1 cellular context compared by ENCODE assay signal in the genomic region with DNA sequence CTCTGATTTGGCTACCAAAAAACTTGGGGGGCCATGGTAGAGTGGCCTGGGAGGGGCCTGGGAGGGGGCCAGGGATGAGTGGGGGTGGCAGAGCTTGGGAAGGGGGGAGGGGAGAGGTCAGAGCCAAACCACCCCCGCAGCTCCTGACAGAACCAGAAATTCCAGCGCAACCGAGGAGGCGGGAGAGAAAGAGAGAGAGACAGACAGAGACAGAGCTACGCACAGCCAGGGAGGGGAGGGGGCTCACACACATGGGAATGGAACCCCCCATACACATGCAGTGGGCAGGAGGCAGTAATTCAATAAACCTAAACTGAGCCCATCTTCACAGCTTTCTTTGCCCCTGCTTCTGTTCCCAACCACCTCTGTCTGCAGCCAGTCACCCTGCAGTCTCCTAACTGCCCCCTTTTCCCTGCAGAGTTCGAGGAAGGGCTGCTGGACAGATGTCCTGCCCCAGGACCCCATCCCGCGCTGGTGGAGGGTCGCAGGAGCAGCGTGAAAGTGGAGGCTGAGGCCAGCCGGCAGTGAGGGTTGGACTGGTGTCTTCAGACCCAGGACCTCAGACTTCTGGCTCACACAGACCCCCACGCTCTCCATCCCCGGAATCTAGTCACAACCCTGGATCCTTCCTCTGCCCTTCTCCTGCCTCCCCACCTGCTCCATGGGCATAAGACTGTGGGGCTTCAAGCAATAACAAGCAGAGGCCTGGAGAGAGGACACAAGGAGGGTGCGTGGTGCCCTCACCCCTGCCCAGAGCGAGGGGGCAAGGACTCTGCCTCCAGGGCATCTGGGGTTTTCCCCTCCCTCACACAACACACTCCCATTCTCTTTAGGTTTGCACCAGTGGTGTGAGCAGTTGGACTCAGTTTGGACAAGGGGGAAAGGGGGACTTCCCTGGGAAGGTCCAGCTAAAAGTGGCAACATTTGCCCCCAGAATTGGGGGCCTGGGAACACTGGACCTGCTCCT.
TF ChIP-seq lines count a peak whose summit lies in the region.

No MANE protein-coding gene starts in this region.

TF ChIP-seq in K562, 482 proteins besides CTCF, POLR2A, EP300 and RAD21:
- TF ChIP-seq, protein P1, sequence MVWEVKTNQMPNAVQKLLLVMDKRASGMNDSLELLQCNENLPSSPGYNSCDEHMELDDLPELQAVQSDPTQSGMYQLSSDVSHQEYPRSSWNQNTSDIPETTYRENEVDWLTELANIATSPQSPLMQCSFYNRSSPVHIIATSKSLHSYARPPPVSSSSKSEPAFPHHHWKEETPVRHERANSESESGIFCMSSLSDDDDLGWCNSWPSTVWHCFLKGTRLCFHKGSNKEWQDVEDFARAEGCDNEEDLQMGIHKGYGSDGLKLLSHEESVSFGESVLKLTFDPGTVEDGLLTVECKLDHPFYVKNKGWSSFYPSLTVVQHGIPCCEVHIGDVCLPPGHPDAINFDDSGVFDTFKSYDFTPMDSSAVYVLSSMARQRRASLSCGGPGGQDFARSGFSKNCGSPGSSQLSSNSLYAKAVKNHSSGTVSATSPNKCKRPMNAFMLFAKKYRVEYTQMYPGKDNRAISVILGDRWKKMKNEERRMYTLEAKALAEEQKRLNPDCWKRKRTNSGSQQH (CRISPR knock-in tag; IDR thresholded peaks at IDR 0.05), result peak; percentile 35; the same call in 1 of the 2 replicates
- TF ChIP-seq, protein P2, sequence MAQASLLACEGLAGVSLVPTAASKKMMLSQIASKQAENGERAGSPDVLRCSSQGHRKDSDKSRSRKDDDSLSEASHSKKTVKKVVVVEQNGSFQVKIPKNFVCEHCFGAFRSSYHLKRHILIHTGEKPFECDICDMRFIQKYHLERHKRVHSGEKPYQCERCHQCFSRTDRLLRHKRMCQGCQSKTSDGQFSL (CRISPR knock-in tag; IDR thresholded peaks at IDR 0.05), result peak; percentile 30; the same call in 1 of the 2 replicates
- TF ChIP-seq, protein P2 (tag; IDR thresholded peaks at IDR 0.05), result no peak
- TF ChIP-seq BRCA1 (IDR thresholded peaks at IDR 0.05) (no peak), BRCA1 (CRISPR knock-in tag; IDR thresholded peaks at IDR 0.05) (no peak), POLR2AphosphoS5 (IDR thresholded peaks at IDR 0.05; ENCODE audit: control insufficient read depth, insufficient read depth, low read depth, low read length) (peak; percentile 51; the same call in 1 of the 2 replicates), BCOR (IDR thresholded peaks at IDR 0.05) (no peak), SP1 (CRISPR knock-in tag; IDR thresholded peaks at IDR 0.05) (no peak), CBFA2T2 (conservative IDR thresholded peaks at IDR 0.05) (no peak), NCOA6 (IDR thresholded peaks at IDR 0.05) (no peak), ZNF75A (CRISPR knock-in tag; IDR thresholded peaks at IDR 0.05) (no peak), SMC3 (conservative IDR thresholded peaks at IDR 0.05; ENCODE audit: insufficient read depth, low read depth, low read length) (no peak), NBN (IDR thresholded peaks at IDR 0.05; ENCODE audit: low read depth) (no peak), TAF15 (IDR thresholded peaks at IDR 0.05; ENCODE audit: low read depth, low read length) (no peak), PML (IDR thresholded peaks at IDR 0.05; ENCODE audit: low read length) (no peak; the same call in 1 of the 2 replicates), ZNF347 (CRISPR knock-in tag; IDR thresholded peaks at IDR 0.05; ENCODE audit: low read depth) (no peak), EGR1 (conservative IDR thresholded peaks at IDR 0.05) (peak; percentile 52; the same call in 1 of the 2 replicates), ZNF436 (CRISPR knock-in tag; IDR thresholded peaks at IDR 0.05) (no peak), GTF2F1 (IDR thresholded peaks at IDR 0.05; ENCODE audit: low read depth, low read length) (no peak), ZNF717 (CRISPR knock-in tag; IDR thresholded peaks at IDR 0.05) (no peak), ZBTB7A (IDR thresholded peaks at IDR 0.05; ENCODE audit: borderline replicate concordance, control insufficient read depth, low read depth, low read length) (peak; percentile 45; the same call in 1 of the 2 replicates), EWSR1 (IDR thresholded peaks at IDR 0.05; ENCODE audit: borderline replicate concordance, low read depth, partially characterized antibody) (no peak), ZNF79 (CRISPR knock-in tag; IDR thresholded peaks at IDR 0.05; ENCODE audit: low read depth) (no peak), HNRNPUL1 (IDR thresholded peaks at IDR 0.05; ENCODE audit: low read length) (no peak), RBFOX2 (IDR thresholded peaks at IDR 0.05; ENCODE audit: low read depth, low read length) (peak; percentile 55), ZZZ3 (IDR thresholded peaks at IDR 0.05) (no peak), POLR2G (IDR thresholded peaks at IDR 0.05; ENCODE audit: low read depth, low read length) (peak; percentile 32; the same call in 1 of the 2 replicates), RBM14 (IDR thresholded peaks at IDR 0.05; ENCODE audit: borderline replicate concordance, insufficient read depth, low read depth, low read length) (no peak), BMI1 (IDR thresholded peaks at IDR 0.05; ENCODE audit: low read length) (no peak), LCOR (CRISPR knock-in tag; IDR thresholded peaks at IDR 0.05) (no peak), NFRKB (IDR thresholded peaks at IDR 0.05; ENCODE audit: low read depth) (no peak), ELF1 (tag; IDR thresholded peaks at IDR 0.05) (no peak), MCM7 (IDR thresholded peaks at IDR 0.05) (no peak), STAT5B (CRISPR knock-in tag; IDR thresholded peaks at IDR 0.05) (no peak), HSF4 (CRISPR knock-in tag; IDR thresholded peaks at IDR 0.05; ENCODE audit: borderline replicate concordance) (no peak), DDX20 (tag; IDR thresholded peaks at IDR 0.05; ENCODE audit: low read depth) (no peak), TCF3 (CRISPR knock-in tag; IDR thresholded peaks at IDR 0.05) (no peak), ZNF124 (CRISPR knock-in tag; IDR thresholded peaks at IDR 0.05) (no peak), CCAR2 (IDR thresholded peaks at IDR 0.05; ENCODE audit: low read depth, low read length) (no peak), NFXL1 (CRISPR knock-in tag; IDR thresholded peaks at IDR 0.05) (no peak), MYBL2 (IDR thresholded peaks at IDR 0.05; ENCODE audit: low read depth) (no peak), MYBL2 (CRISPR knock-in tag; IDR thresholded peaks at IDR 0.05; ENCODE audit: borderline replicate concordance) (no peak), TBL1XR1 (IDR thresholded peaks at IDR 0.05; ENCODE audit: low read length in 2 of 2) (no peak), PHTF2 (CRISPR knock-in tag; IDR thresholded peaks at IDR 0.05) (no peak), HDAC6 (IDR thresholded peaks at IDR 0.05; ENCODE audit: low read depth, low read length) (no peak), KDM2B (CRISPR knock-in tag; IDR thresholded peaks at IDR 0.05) (no peak), ZNF140 (CRISPR knock-in tag; IDR thresholded peaks at IDR 0.05) (no peak), HOXB6 (CRISPR knock-in tag; IDR thresholded peaks at IDR 0.05; ENCODE audit: borderline replicate concordance) (no peak), SUPT5H (IDR thresholded peaks at IDR 0.05) (0 out of 2 replicates have a peak, but pooled peaks have one; percentile 27), MTF1 (CRISPR knock-in tag; IDR thresholded peaks at IDR 0.05; ENCODE audit: borderline replicate concordance) (no peak)
- TF ChIP-seq, protein P3, sequence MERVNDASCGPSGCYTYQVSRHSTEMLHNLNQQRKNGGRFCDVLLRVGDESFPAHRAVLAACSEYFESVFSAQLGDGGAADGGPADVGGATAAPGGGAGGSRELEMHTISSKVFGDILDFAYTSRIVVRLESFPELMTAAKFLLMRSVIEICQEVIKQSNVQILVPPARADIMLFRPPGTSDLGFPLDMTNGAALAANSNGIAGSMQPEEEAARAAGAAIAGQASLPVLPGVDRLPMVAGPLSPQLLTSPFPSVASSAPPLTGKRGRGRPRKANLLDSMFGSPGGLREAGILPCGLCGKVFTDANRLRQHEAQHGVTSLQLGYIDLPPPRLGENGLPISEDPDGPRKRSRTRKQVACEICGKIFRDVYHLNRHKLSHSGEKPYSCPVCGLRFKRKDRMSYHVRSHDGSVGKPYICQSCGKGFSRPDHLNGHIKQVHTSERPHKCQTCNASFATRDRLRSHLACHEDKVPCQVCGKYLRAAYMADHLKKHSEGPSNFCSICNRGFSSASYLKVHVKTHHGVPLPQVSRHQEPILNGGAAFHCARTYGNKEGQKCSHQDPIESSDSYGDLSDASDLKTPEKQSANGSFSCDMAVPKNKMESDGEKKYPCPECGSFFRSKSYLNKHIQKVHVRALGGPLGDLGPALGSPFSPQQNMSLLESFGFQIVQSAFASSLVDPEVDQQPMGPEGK (CRISPR knock-in tag; IDR thresholded peaks at IDR 0.05; ENCODE audit: borderline replicate concordance), result no peak
- TF ChIP-seq, protein P4, sequence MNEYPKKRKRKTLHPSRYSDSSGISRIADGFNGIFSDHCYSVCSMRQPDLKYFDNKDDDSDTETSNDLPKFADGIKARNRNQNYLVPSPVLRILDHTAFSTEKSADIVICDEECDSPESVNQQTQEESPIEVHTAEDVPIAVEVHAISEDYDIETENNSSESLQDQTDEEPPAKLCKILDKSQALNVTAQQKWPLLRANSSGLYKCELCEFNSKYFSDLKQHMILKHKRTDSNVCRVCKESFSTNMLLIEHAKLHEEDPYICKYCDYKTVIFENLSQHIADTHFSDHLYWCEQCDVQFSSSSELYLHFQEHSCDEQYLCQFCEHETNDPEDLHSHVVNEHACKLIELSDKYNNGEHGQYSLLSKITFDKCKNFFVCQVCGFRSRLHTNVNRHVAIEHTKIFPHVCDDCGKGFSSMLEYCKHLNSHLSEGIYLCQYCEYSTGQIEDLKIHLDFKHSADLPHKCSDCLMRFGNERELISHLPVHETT (CRISPR knock-in tag; conservative IDR thresholded peaks at IDR 0.05 in 1 of 2, IDR thresholded peaks at IDR 0.05 in 1 of 2), result no peak
- TF ChIP-seq, protein P5, sequence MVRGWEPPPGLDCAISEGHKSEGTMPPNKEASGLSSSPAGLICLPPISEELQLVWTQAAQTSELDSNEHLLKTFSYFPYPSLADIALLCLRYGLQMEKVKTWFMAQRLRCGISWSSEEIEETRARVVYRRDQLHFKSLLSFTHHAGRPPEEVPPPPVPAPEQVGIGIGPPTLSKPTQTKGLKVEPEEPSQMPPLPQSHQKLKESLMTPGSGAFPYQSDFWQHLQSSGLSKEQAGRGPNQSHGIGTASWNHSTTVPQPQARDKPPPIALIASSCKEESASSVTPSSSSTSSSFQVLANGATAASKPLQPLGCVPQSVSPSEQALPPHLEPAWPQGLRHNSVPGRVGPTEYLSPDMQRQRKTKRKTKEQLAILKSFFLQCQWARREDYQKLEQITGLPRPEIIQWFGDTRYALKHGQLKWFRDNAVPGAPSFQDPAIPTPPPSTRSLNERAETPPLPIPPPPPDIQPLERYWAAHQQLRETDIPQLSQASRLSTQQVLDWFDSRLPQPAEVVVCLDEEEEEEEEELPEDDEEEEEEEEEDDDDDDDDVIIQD (CRISPR knock-in tag; IDR thresholded peaks at IDR 0.05), result no peak
- TF ChIP-seq, protein P6, sequence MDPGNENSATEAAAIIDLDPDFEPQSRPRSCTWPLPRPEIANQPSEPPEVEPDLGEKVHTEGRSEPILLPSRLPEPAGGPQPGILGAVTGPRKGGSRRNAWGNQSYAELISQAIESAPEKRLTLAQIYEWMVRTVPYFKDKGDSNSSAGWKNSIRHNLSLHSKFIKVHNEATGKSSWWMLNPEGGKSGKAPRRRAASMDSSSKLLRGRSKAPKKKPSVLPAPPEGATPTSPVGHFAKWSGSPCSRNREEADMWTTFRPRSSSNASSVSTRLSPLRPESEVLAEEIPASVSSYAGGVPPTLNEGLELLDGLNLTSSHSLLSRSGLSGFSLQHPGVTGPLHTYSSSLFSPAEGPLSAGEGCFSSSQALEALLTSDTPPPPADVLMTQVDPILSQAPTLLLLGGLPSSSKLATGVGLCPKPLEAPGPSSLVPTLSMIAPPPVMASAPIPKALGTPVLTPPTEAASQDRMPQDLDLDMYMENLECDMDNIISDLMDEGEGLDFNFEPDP (CRISPR knock-in tag; IDR thresholded peaks at IDR 0.05), result no peak
- TF ChIP-seq, protein P7, sequence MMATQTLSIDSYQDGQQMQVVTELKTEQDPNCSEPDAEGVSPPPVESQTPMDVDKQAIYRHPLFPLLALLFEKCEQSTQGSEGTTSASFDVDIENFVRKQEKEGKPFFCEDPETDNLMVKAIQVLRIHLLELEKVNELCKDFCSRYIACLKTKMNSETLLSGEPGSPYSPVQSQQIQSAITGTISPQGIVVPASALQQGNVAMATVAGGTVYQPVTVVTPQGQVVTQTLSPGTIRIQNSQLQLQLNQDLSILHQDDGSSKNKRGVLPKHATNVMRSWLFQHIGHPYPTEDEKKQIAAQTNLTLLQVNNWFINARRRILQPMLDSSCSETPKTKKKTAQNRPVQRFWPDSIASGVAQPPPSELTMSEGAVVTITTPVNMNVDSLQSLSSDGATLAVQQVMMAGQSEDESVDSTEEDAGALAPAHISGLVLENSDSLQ (IDR thresholded peaks at IDR 0.05), result no peak
- TF ChIP-seq, protein P8, sequence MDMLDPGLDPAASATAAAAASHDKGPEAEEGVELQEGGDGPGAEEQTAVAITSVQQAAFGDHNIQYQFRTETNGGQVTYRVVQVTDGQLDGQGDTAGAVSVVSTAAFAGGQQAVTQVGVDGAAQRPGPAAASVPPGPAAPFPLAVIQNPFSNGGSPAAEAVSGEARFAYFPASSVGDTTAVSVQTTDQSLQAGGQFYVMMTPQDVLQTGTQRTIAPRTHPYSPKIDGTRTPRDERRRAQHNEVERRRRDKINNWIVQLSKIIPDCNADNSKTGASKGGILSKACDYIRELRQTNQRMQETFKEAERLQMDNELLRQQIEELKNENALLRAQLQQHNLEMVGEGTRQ (CRISPR knock-in tag; IDR thresholded peaks at IDR 0.05), result no peak
- TF ChIP-seq, protein P9, sequence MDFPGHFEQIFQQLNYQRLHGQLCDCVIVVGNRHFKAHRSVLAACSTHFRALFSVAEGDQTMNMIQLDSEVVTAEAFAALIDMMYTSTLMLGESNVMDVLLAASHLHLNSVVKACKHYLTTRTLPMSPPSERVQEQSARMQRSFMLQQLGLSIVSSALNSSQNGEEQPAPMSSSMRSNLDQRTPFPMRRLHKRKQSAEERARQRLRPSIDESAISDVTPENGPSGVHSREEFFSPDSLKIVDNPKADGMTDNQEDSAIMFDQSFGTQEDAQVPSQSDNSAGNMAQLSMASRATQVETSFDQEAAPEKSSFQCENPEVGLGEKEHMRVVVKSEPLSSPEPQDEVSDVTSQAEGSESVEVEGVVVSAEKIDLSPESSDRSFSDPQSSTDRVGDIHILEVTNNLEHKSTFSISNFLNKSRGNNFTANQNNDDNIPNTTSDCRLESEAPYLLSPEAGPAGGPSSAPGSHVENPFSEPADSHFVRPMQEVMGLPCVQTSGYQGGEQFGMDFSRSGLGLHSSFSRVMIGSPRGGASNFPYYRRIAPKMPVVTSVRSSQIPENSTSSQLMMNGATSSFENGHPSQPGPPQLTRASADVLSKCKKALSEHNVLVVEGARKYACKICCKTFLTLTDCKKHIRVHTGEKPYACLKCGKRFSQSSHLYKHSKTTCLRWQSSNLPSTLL (IDR thresholded peaks at IDR 0.05), result no peak
